In genomic region chr15:90529008-90529368, GRCh38 we compare ENCODE assay signal across 10 cellular contexts. TPM values are rescaled to one million over a fixed set of nuclear protein-coding genes. Genes with fewer than 3 reads are reported as not detected.
DNase-seq lines count a peak whose midpoint lies in the region; ATAC-seq, FAIRE-seq and TF ChIP-seq lines count a peak whose summit lies in the region.
"Had no signal": no experiment of that assay in that cellular context is flagged by ENCODE, and none has a peak within 500 bp of the region (broad histone marks: within the 10 kb centered on the region; RNA-seq: fewer than 3 reads in every experiment).

No MANE protein-coding gene starts in this region.

- POLR2A ChIA-PET in A673 (lab: Charles Lee; ENCODE audit: low non-redundant PET): no interaction called here

- no peaks in the 10 kb centered on the region for H3K36me3 ChIP-seq in A673 (ENCODE audit: insufficient read depth, low read length, poor library complexity, severe bottlenecking)
- H3K36me3 ChIP-seq in bronchial epithelial cell (ENCODE audit: control insufficient read depth, insufficient read depth, low read length): no peaks in the 10 kb centered on the region
- H3K36me3 ChIP-seq in muscle layer of colon (ENCODE audit: insufficient read depth, low read length): no peaks in the 10 kb centered on the region
- H3K36me3 ChIP-seq: cardiac muscle cell had no signal

- H3K4me1 ChIP-seq in A673 (ENCODE audit: insufficient read depth, low read length, poor library complexity, severe bottlenecking) (peaks cover 5% of the 10 kb centered on the region), muscle layer of colon (ENCODE audit: insufficient read depth, low read length) (peaks cover 26% of the 10 kb centered on the region)

- H3K27ac Mint-ChIP-seq in HFFc6: peak overlapping the region; percentile 81

- TF ChIP-seq CTCF in A673 (conservative IDR thresholded peaks at IDR 0.05; ENCODE audit: low read depth, low read length) (no peak), HFFc6 (IDR thresholded peaks at IDR 0.05) (no peak), bronchial epithelial cell (IDR thresholded peaks at IDR 0.05; ENCODE audit: insufficient read depth, low read length, severe bottlenecking) (no peak)

- H3K4me3 ChIP-seq in A673 (ENCODE audit: low read depth, low read length, poor library complexity, severe bottlenecking): peak overlapping the region; percentile 83
- H3K4me3 ChIP-seq in bronchial epithelial cell (ENCODE audit: low read depth, low read length): peak overlapping the region; percentile 68
- peak overlapping the region; percentile 48 to 74 for H3K4me3 ChIP-seq in muscle layer of colon (ENCODE audit: low read depth in 1 of 2, low read length in 2 of 2)

- intact Hi-C loops in A673 (cut with micrococcal nuclease; ENCODE audit: unreplicated experiment): no loop called here

- peaks cover 6% of the 10 kb centered on the region; the same call in 1 of the 2 replicates for H3K27me3 Mint-ChIP-seq in HFFc6 (ENCODE audit: insufficient read depth)

- no peaks in the 10 kb centered on the region for H3K9me3 Mint-ChIP-seq in HFFc6

- H3K4me3 Mint-ChIP-seq in HFFc6: peak overlapping the region; percentile 84

- no peak for DNase-seq in A673 (ENCODE audit: low spot score)
- no peak for DNase-seq in HFFc6
- no peak for DNase-seq in bronchial epithelial cell (ENCODE audit: low read depth)
- DNase-seq in NOMO-1 treated with dmso at 0.1 percent for 144 hours (lab: John Stamatoyannopoulos, UW; ENCODE audit: unreplicated experiment): no peak
- DNase-seq in ecto neural progenitor cell (ENCODE audit: low spot score): no peak
- no peak for DNase-seq in mucosa of gallbladder (ENCODE audit: low spot score)
- DNase-seq: NCI-H1048 had no signal

- H3K9ac ChIP-seq in muscle layer of colon (ENCODE audit: low read length): peak overlapping the region; percentile 15

- peaks cover 44% of the 10 kb centered on the region for H3K4me1 Mint-ChIP-seq in HFFc6 (ENCODE audit: low read depth)

- CTCF ChIA-PET in A673 (lab: Charles Lee): no interaction called here

- peak overlapping the region; percentile 80 for H3K27ac ChIP-seq in A673 (ENCODE audit: low read depth, low read length, poor library complexity, severe bottlenecking)
- H3K27ac ChIP-seq in muscle layer of colon (ENCODE audit: low read depth, low read length): peak overlapping the region; percentile 81
- H3K27ac ChIP-seq: cardiac muscle cell had no signal

- no peak for ATAC-seq in HG03039 (IDR thresholded peaks at IDR 0.05; ENCODE audit: unreplicated experiment)

- peaks cover 14% of the 10 kb centered on the region; the same call in 1 of the 2 replicates for H3K36me3 Mint-ChIP-seq in HFFc6 (ENCODE audit: low read depth)

- no peaks in the 10 kb centered on the region for H3K9me3 ChIP-seq in A673 (ENCODE audit: low read depth, low read length, poor library complexity, severe bottlenecking)
- no peaks in the 10 kb centered on the region for H3K9me3 ChIP-seq in muscle layer of colon (ENCODE audit: low read length)

- no TSS peak for BruUV-seq in A673 (replicated peaks; lab: Mats Ljungman, UMichigan)

- H3K27me3 ChIP-seq in A673 (replicated peaks; ENCODE audit: insufficient read depth, low read depth, low read length, poor library complexity) (no peaks in the 10 kb centered on the region), bronchial epithelial cell (ENCODE audit: control insufficient read depth, insufficient read depth, low read length) (no peaks in the 10 kb centered on the region), muscle layer of colon (ENCODE audit: control insufficient read depth in 1 of 2, insufficient read depth in 2 of 2, low read length in 2 of 2) (no peaks in the 10 kb centered on the region)

- no peak for FAIRE-seq in bronchial epithelial cell (lab: Jason Lieb, UNC)

RNA-seq across cellular contexts. Expression of gene CRTC3, which starts 0.7 kb away (rescaled TPM):
- total RNA-seq in A673 (2021) (34.6 and 35.3 TPM in 2 replicates), bronchial epithelial cell (5.8 and 9.2 TPM in 2 replicates), mucosa of gallbladder (52.0 TPM)
- 10 to 100 TPM; 21.5 to 24.3 (median 23.5) TPM for total RNA-seq in HFFc6 (2021; fragmentation: NEBNext Ultra II Directional; extraction: Animal tissue kit (Norgen Biotek cat#: 25700))
